ENCODE assay signal across 27 cellular contexts in the genomic region with DNA sequence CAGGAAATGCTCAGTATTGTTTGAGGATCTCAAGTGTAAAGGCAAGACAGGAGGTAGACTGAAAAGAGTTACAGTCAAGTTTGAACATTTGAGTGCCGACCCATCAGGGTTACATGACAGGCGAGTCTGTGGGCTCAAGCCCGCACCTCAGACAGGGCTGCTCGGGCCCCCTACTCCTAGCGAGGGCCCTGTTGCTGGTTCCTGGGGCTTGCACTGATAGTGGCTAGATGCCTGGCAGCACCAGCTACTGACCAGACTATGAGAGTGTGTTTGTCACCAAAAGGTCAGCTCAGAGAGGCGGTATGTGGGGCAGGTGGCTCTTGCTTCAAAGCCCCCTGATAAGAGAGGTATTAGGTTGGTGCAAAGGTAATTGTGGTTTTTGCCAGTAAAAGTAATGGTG. TPM values are rescaled to one million over a fixed set of nuclear protein-coding genes. Genes with fewer than 3 reads are reported as not detected.
A peak's percentile ranks its signal among the peaks of the same experiment; 100 is the strongest.
DNase-seq lines count a peak whose midpoint lies in the region; ATAC-seq and TF ChIP-seq lines count a peak whose summit lies in the region.
"Had no signal": no experiment of that assay in that cellular context is flagged by ENCODE, and none has a peak within 500 bp of the region (broad histone marks: within the 10 kb centered on the region; RNA-seq: fewer than 3 reads in every experiment).

No MANE protein-coding gene starts in this region.

- no peaks in the 10 kb centered on the region for H3K9me3 ChIP-seq in mesodermal cell (ENCODE audit: control insufficient read depth, low read length)
- H3K9me3 ChIP-seq: BLaER1, HAP-1, MG63 had no signal

- H3K27ac ChIP-seq in mesodermal cell (ENCODE audit: low read depth, low read length, severe bottlenecking), result peak overlapping the region; percentile 76
- H3K27ac ChIP-seq: BLaER1 had no signal

- no peak for TF ChIP-seq CTCF in progenitor cell of endocrine pancreas (IDR thresholded peaks at IDR 0.05; ENCODE audit: unreplicated experiment)

- no peak for ATAC-seq in activated naive CD8-positive, alpha-beta T cell treated with anti-CD3 and anti-CD28 coated beads, Interleukin-2, amount 10 ng/mL, durations not matched to agents 7 days and 5 days (ENCODE audit: low read depth)
- no peak for ATAC-seq in activated naive CD8-positive, alpha-beta T cell treated with anti-CD3 and anti-CD28 coated beads, Interleukin-2, amount 50 U/mL, for 24 hours
- ATAC-seq in GM18520 (IDR thresholded peaks at IDR 0.05; ENCODE audit: unreplicated experiment), result no peak
- no peak for ATAC-seq in activated CD8-positive, alpha-beta T cell treated with anti-CD3 and anti-CD28 coated beads, Interleukin-2, amount 10 ng/mL, durations not matched to agents 7 days and 5 days
- ATAC-seq: GM23338 had no signal

- 89 to 98% methylated on average over 6 of the region's 6 CpGs for WGBS in mesodermal cell (ENCODE audit: insufficient coverage in 2 of 2), 2 experiments

- no peak for DNase-seq in activated naive CD8-positive, alpha-beta T cell treated with anti-CD3 and anti-CD28 coated beads, Interleukin-2, amount 10 ng/mL, durations not matched to agents 7 days and 5 days
- no peak for DNase-seq in activated naive CD8-positive, alpha-beta T cell treated with anti-CD3 and anti-CD28 coated beads for 36 hours
- no peak for DNase-seq in activated naive CD8-positive, alpha-beta T cell treated with anti-CD3 and anti-CD28 coated beads, Interleukin-2, amount 50 U/mL, for 24 hours
- DNase-seq in progenitor cell of endocrine pancreas (ENCODE audit: low spot score, unreplicated experiment), result no peak
- no peak for DNase-seq in activated CD8-positive, alpha-beta T cell treated with anti-CD3 and anti-CD28 coated beads, Interleukin-2, amount 10 ng/mL, durations not matched to agents 7 days and 5 days
- DNase-seq in NK-92 (lab: John Stamatoyannopoulos, UW; ENCODE audit: unreplicated experiment), result no peak
- DNase-seq: CD4-positive, alpha-beta T cell; COR-L47; DMS53; HFFc6; IMR-90; KG1; MG63; NCI-H1105 treated with DMSO at 0.1 percent for 48 hours; NCI-H146; NCI-H1930; NCI-H446; NCI-H526; NCI-H82; Right ventricle myocardium superior; RPMI8226 had no signal

- peaks cover 20% of the 10 kb centered on the region for H3K4me1 ChIP-seq in mesodermal cell (ENCODE audit: control insufficient read depth, insufficient read depth, low read length, poor library complexity, severe bottlenecking)
- H3K4me1 ChIP-seq: BLaER1 had no signal

- H3K4me3 ChIP-seq in mesodermal cell (ENCODE audit: extremely low read depth, insufficient read depth, low read length, poor library complexity, severe bottlenecking), result no peak overlapping the region
- H3K4me3 ChIP-seq: BLaER1, GM23338, HAP-1, MG63 had no signal

- H3K36me3 ChIP-seq in mesodermal cell (ENCODE audit: control insufficient read depth, insufficient read depth, low read length), result peaks cover 56% of the 10 kb centered on the region

- POLR2A ChIA-PET in activated naive CD8-positive, alpha-beta T cell treated with anti-CD3 and anti-CD28 coated beads, Interleukin-2, amount 10 ng/mL, durations not matched to agents 7 days and 5 days (lab: Charles Lee), result no interaction called here
- POLR2A ChIA-PET in activated CD8-positive, alpha-beta T cell treated with anti-CD3 and anti-CD28 coated beads, Interleukin-2, amount 10 ng/mL, durations not matched to agents 7 days and 5 days (lab: Charles Lee), result no interaction called here

- peaks cover 15% of the 10 kb centered on the region for H3K4me1 Mint-ChIP-seq in activated naive CD8-positive, alpha-beta T cell treated with anti-CD3 and anti-CD28 coated beads, Interleukin-2, amount 10 ng/mL, durations not matched to agents 7 days and 5 days
- H3K4me1 Mint-ChIP-seq in activated naive CD8-positive, alpha-beta T cell treated with anti-CD3 and anti-CD28 coated beads for 36 hours, result peaks cover 7% of the 10 kb centered on the region
- no peaks in the 10 kb centered on the region for H3K4me1 Mint-ChIP-seq in activated naive CD8-positive, alpha-beta T cell treated with anti-CD3 and anti-CD28 coated beads, Interleukin-2, amount 50 U/mL, for 24 hours
- peaks cover 13% of the 10 kb centered on the region for H3K4me1 Mint-ChIP-seq in progenitor cell of endocrine pancreas (ENCODE audit: low read depth)
- peaks cover 14% of the 10 kb centered on the region for H3K4me1 Mint-ChIP-seq in activated CD8-positive, alpha-beta T cell treated with anti-CD3 and anti-CD28 coated beads, Interleukin-2, amount 10 ng/mL, durations not matched to agents 7 days and 5 days (ENCODE audit: low read depth)
- H3K4me1 Mint-ChIP-seq: GM23338 had no signal

- no peaks in the 10 kb centered on the region for H3K9me3 Mint-ChIP-seq in activated naive CD8-positive, alpha-beta T cell treated with anti-CD3 and anti-CD28 coated beads, Interleukin-2, amount 10 ng/mL, durations not matched to agents 7 days and 5 days
- H3K9me3 Mint-ChIP-seq in activated naive CD8-positive, alpha-beta T cell treated with anti-CD3 and anti-CD28 coated beads for 36 hours, result no peaks in the 10 kb centered on the region
- H3K9me3 Mint-ChIP-seq in activated naive CD8-positive, alpha-beta T cell treated with anti-CD3 and anti-CD28 coated beads, Interleukin-2, amount 50 U/mL, for 24 hours, result no peaks in the 10 kb centered on the region
- H3K9me3 Mint-ChIP-seq in progenitor cell of endocrine pancreas (ENCODE audit: low read depth), result no peaks in the 10 kb centered on the region
- H3K9me3 Mint-ChIP-seq in activated CD8-positive, alpha-beta T cell treated with anti-CD3 and anti-CD28 coated beads, Interleukin-2, amount 10 ng/mL, durations not matched to agents 7 days and 5 days (ENCODE audit: insufficient read depth), result no peaks in the 10 kb centered on the region
- H3K9me3 Mint-ChIP-seq: CD4-positive, alpha-beta T cell; GM23338; HFFc6 had no signal

- H3K27ac Mint-ChIP-seq in activated naive CD8-positive, alpha-beta T cell treated with anti-CD3 and anti-CD28 coated beads, Interleukin-2, amount 10 ng/mL, durations not matched to agents 7 days and 5 days, result peak overlapping the region; percentile 17
- no peak overlapping the region for H3K27ac Mint-ChIP-seq in activated naive CD8-positive, alpha-beta T cell treated with anti-CD3 and anti-CD28 coated beads for 36 hours
- H3K27ac Mint-ChIP-seq in activated naive CD8-positive, alpha-beta T cell treated with anti-CD3 and anti-CD28 coated beads, Interleukin-2, amount 50 U/mL, for 24 hours, result peak overlapping the region; percentile 1
- H3K27ac Mint-ChIP-seq in progenitor cell of endocrine pancreas, result peak overlapping the region; percentile 25
- no peak overlapping the region for H3K27ac Mint-ChIP-seq in activated CD8-positive, alpha-beta T cell treated with anti-CD3 and anti-CD28 coated beads, Interleukin-2, amount 10 ng/mL, durations not matched to agents 7 days and 5 days
- H3K27ac Mint-ChIP-seq: CD4-positive, alpha-beta T cell; GM23338; HFFc6 had no signal

- CTCF ChIA-PET in activated CD8-positive, alpha-beta T cell treated with anti-CD3 and anti-CD28 coated beads, Interleukin-2, amount 10 ng/mL, durations not matched to agents 7 days and 5 days (lab: Charles Lee), result no interaction called here

- no peaks in the 10 kb centered on the region for H3K27me3 Mint-ChIP-seq in activated naive CD8-positive, alpha-beta T cell treated with anti-CD3 and anti-CD28 coated beads, Interleukin-2, amount 10 ng/mL, durations not matched to agents 7 days and 5 days
- no peaks in the 10 kb centered on the region for H3K27me3 Mint-ChIP-seq in activated naive CD8-positive, alpha-beta T cell treated with anti-CD3 and anti-CD28 coated beads for 36 hours
- no peaks in the 10 kb centered on the region for H3K27me3 Mint-ChIP-seq in activated naive CD8-positive, alpha-beta T cell treated with anti-CD3 and anti-CD28 coated beads, Interleukin-2, amount 50 U/mL, for 24 hours
- H3K27me3 Mint-ChIP-seq in progenitor cell of endocrine pancreas, result no peaks in the 10 kb centered on the region
- no peaks in the 10 kb centered on the region for H3K27me3 Mint-ChIP-seq in activated CD8-positive, alpha-beta T cell treated with anti-CD3 and anti-CD28 coated beads, Interleukin-2, amount 10 ng/mL, durations not matched to agents 7 days and 5 days (ENCODE audit: low read depth)
- H3K27me3 Mint-ChIP-seq: CD4-positive, alpha-beta T cell had no signal

- H3K4me3 Mint-ChIP-seq in activated naive CD8-positive, alpha-beta T cell treated with anti-CD3 and anti-CD28 coated beads, Interleukin-2, amount 10 ng/mL, durations not matched to agents 7 days and 5 days, result no peak overlapping the region
- no peak overlapping the region for H3K4me3 Mint-ChIP-seq in activated naive CD8-positive, alpha-beta T cell treated with anti-CD3 and anti-CD28 coated beads for 36 hours
- no peak overlapping the region for H3K4me3 Mint-ChIP-seq in activated naive CD8-positive, alpha-beta T cell treated with anti-CD3 and anti-CD28 coated beads, Interleukin-2, amount 50 U/mL, for 24 hours
- no peak overlapping the region for H3K4me3 Mint-ChIP-seq in progenitor cell of endocrine pancreas (ENCODE audit: low read depth)
- no peak overlapping the region for H3K4me3 Mint-ChIP-seq in activated CD8-positive, alpha-beta T cell treated with anti-CD3 and anti-CD28 coated beads, Interleukin-2, amount 10 ng/mL, durations not matched to agents 7 days and 5 days
- H3K4me3 Mint-ChIP-seq: CD4-positive, alpha-beta T cell; GM23338; HFFc6 had no signal

- H3K36me3 Mint-ChIP-seq in activated naive CD8-positive, alpha-beta T cell treated with anti-CD3 and anti-CD28 coated beads, Interleukin-2, amount 10 ng/mL, durations not matched to agents 7 days and 5 days, result peaks cover 26% of the 10 kb centered on the region
- peaks cover 16% of the 10 kb centered on the region for H3K36me3 Mint-ChIP-seq in activated naive CD8-positive, alpha-beta T cell treated with anti-CD3 and anti-CD28 coated beads for 36 hours
- H3K36me3 Mint-ChIP-seq in activated naive CD8-positive, alpha-beta T cell treated with anti-CD3 and anti-CD28 coated beads, Interleukin-2, amount 50 U/mL, for 24 hours (ENCODE audit: low read depth), result peaks cover 19% of the 10 kb centered on the region
- H3K36me3 Mint-ChIP-seq in progenitor cell of endocrine pancreas (ENCODE audit: insufficient read depth), result peaks cover 30% of the 10 kb centered on the region
- H3K36me3 Mint-ChIP-seq in activated CD8-positive, alpha-beta T cell treated with anti-CD3 and anti-CD28 coated beads, Interleukin-2, amount 10 ng/mL, durations not matched to agents 7 days and 5 days (ENCODE audit: low read depth), result peaks cover 37% of the 10 kb centered on the region

RNA-seq across cellular contexts. Expression of gene CYP27C1, which starts 35.6 kb away (rescaled TPM):
- total RNA-seq in activated naive CD8-positive, alpha-beta T cell treated with anti-CD3 and anti-CD28 coated beads, Interleukin-2, amount 10 ng/mL, durations not matched to agents 7 days and 5 days, result not detected
- total RNA-seq in activated naive CD8-positive, alpha-beta T cell treated with anti-CD3 and anti-CD28 coated beads for 36 hours, result not detected
- polyA plus RNA-seq in mesodermal cell (2013, experiment 1 of 2), result 4.6 TPM
- 4.6 TPM for polyA plus RNA-seq in mesodermal cell (2013, experiment 2 of 2)
- total RNA-seq in progenitor cell of endocrine pancreas, result 8.0 and 8.6 TPM in 2 replicates
- total RNA-seq in activated CD8-positive, alpha-beta T cell treated with anti-CD3 and anti-CD28 coated beads, Interleukin-2, amount 10 ng/mL, durations not matched to agents 7 days and 5 days, result not detected
- total RNA-seq: CD4-positive, alpha-beta T cell; IMR-90; Right ventricle myocardium superior had no signal
- polyA plus RNA-seq: AG04450, IMR-90 had no signal

RNA-seq across cellular contexts. Expression of gene ERCC3, which starts 38.2 kb away (rescaled TPM):
- total RNA-seq in activated naive CD8-positive, alpha-beta T cell treated with anti-CD3 and anti-CD28 coated beads, Interleukin-2, amount 10 ng/mL, durations not matched to agents 7 days and 5 days, result 10 to 100 TPM; 60.6 to 64.8 TPM
- total RNA-seq in activated naive CD8-positive, alpha-beta T cell treated with anti-CD3 and anti-CD28 coated beads for 36 hours, result 10 to 100 TPM; 51.7 to 53.2 TPM
- 53.5 TPM for polyA plus RNA-seq in mesodermal cell (2013, experiment 1 of 2)
- polyA plus RNA-seq in mesodermal cell (2013, experiment 2 of 2), result 42.3 TPM
- total RNA-seq in progenitor cell of endocrine pancreas, result 63.5 and 65.8 TPM in 2 replicates
- 10 to 100 TPM; 59.4 to 61.7 TPM for total RNA-seq in activated CD8-positive, alpha-beta T cell treated with anti-CD3 and anti-CD28 coated beads, Interleukin-2, amount 10 ng/mL, durations not matched to agents 7 days and 5 days

Comparison
In these comparisons a context has a peak if more than half of its experiments do, and no peak if none do; other contexts are left out.
1. H3K27ac Mint-ChIP-seq: peak in activated naive CD8-positive, alpha-beta T cell treated with anti-CD3 and anti-CD28 coated beads, Interleukin-2, amount 10 ng/mL, durations not matched to agents 7 days and 5 days (single experiment), activated naive CD8-positive, alpha-beta T cell treated with anti-CD3 and anti-CD28 coated beads, Interleukin-2, amount 50 U/mL, for 24 hours (single experiment) and progenitor cell of endocrine pancreas (single experiment); none in activated naive CD8-positive, alpha-beta T cell treated with anti-CD3 and anti-CD28 coated beads for 36 hours (single experiment) and activated CD8-positive, alpha-beta T cell treated with anti-CD3 and anti-CD28 coated beads, Interleukin-2, amount 10 ng/mL, durations not matched to agents 7 days and 5 days (single experiment).